10 cellular contexts compared by ENCODE assay signal in the genomic region with DNA sequence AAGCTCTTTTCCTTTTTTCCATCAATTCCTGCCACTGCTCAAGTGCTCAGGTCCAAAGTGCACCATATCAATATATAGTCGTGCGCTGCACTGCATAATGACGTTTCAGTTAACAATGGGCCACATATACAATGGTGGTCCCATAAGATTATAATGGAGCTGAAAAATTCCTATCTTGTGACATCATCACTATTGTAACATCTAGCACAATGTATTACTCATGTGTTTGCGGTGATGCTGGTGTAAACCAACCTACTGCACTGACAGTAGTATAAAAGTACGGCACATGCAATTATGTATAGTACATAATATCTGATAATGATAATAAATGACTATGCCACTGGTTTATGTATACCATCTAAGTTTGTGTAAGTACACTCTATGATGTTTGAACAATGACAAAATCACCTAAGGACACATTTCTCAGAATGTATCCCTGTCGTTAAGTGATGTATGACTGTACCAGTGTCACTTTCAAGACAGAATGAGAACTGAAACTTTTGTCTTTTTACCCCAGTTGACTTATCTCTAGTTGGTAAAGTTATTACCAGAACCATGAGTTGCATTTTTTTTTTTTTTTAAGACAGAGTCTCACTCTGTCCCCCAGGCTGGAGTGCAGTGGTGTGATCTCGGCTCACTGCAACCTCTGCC. TPM values are rescaled to one million over a fixed set of nuclear protein-coding genes. Genes with fewer than 3 reads are reported as not detected.
A peak's percentile ranks its signal among the peaks of the same experiment; 100 is the strongest.
DNase-seq lines count a peak whose midpoint lies in the region; ATAC-seq, FAIRE-seq and TF ChIP-seq lines count a peak whose summit lies in the region.
"Had no signal": no experiment of that assay in that cellular context is flagged by ENCODE, and none has a peak within 500 bp of the region (broad histone marks: within the 10 kb centered on the region; RNA-seq: fewer than 3 reads in every experiment).

No MANE protein-coding gene starts in this region.

- no peak overlapping the region for H2BK120ac ChIP-seq in neuronal stem cell (ENCODE audit: low read depth, low read length)

- H3K27me3 ChIP-seq in neuronal stem cell (ENCODE audit: control insufficient read depth in 3 of 3, insufficient read depth in 3 of 3, low read depth in 1 of 3, low read length in 3 of 3) (peaks cover 0 to 3% (median 0%) of the 10 kb centered on the region in 3 experiments), small intestine (ENCODE audit: control insufficient read depth in 2 of 2, insufficient read depth in 2 of 2, low read length in 2 of 2) (no peaks in the 10 kb centered on the region)

- no peak overlapping the region for H4K91ac ChIP-seq in neuronal stem cell (ENCODE audit: low read depth, low read length, poor library complexity)

- H3K4me1 Mint-ChIP-seq in activated CD8-positive, alpha-beta memory T cell treated with anti-CD3 and anti-CD28 coated beads, Interleukin-2, amount 10 ng/mL, durations not matched to agents 7 days and 5 days, result peaks cover 10% of the 10 kb centered on the region
- H3K4me1 Mint-ChIP-seq in HFFc6 (ENCODE audit: low read depth), result 0 out of 2 replicates have a peak, but pooled peaks cover 6% of the 10 kb centered on the region
- H3K4me1 Mint-ChIP-seq: naive B cell had no signal

- no peak overlapping the region for H3K4me3 ChIP-seq in neuronal stem cell (ENCODE audit: low read length in 2 of 2)
- no peak overlapping the region for H3K4me3 ChIP-seq in small intestine (ENCODE audit: low read depth in 1 of 2, low read length in 2 of 2)

- H2BK15ac ChIP-seq in neuronal stem cell (ENCODE audit: low read length), result no peak overlapping the region

- peaks cover 7% of the 10 kb centered on the region for H3K27me3 Mint-ChIP-seq in activated CD8-positive, alpha-beta memory T cell treated with anti-CD3 and anti-CD28 coated beads, Interleukin-2, amount 10 ng/mL, durations not matched to agents 7 days and 5 days
- no peaks in the 10 kb centered on the region; the same call in 1 of the 2 replicates for H3K27me3 Mint-ChIP-seq in HFFc6 (ENCODE audit: insufficient read depth)

- no CpG with 5 or more reads among the region's 7 CpGs for WGBS in neuronal stem cell (ENCODE audit: extremely low coverage in 2 of 2, insufficient read length in 2 of 2, insufficient replicate concordance in 1 of 2), 2 donors
- WGBS in small intestine, 3 donors, result 64 to 75% (median 69%) methylated on average over 7 of the region's 7 CpGs

- H3K36me3 ChIP-seq in neuronal stem cell (replicated peaks in 1 of 2; ENCODE audit: control insufficient read depth in 2 of 2, insufficient read depth in 2 of 2, low read length in 2 of 2), result no peaks in the 10 kb centered on the region
- no peaks in the 10 kb centered on the region for H3K36me3 ChIP-seq in small intestine (ENCODE audit: control insufficient read depth in 2 of 2, insufficient read depth in 2 of 2, low read length in 2 of 2)

- H3K23ac ChIP-seq in neuronal stem cell (ENCODE audit: low read depth, low read length, poor library complexity), result no peak overlapping the region

- no peak overlapping the region for H3K14ac ChIP-seq in neuronal stem cell (ENCODE audit: low read length)

- no peak for TF ChIP-seq CTCF in HFFc6 (IDR thresholded peaks at IDR 0.05)

- H2BK12ac ChIP-seq in neuronal stem cell (ENCODE audit: low read length), result no peak overlapping the region

- H2BK5ac ChIP-seq in neuronal stem cell (ENCODE audit: low read length), result no peak overlapping the region

- CTCF ChIA-PET in activated CD8-positive, alpha-beta memory T cell treated with anti-CD3 and anti-CD28 coated beads, Interleukin-2, amount 10 ng/mL, durations not matched to agents 7 days and 5 days (lab: Charles Lee), result no interaction called here

- H3K9me3 Mint-ChIP-seq in activated CD8-positive, alpha-beta memory T cell treated with anti-CD3 and anti-CD28 coated beads, Interleukin-2, amount 10 ng/mL, durations not matched to agents 7 days and 5 days (ENCODE audit: low read depth), result no peaks in the 10 kb centered on the region
- H3K9me3 Mint-ChIP-seq in HFFc6, result no peaks in the 10 kb centered on the region
- H3K9me3 Mint-ChIP-seq: naive B cell had no signal

- H3K18ac ChIP-seq in neuronal stem cell (ENCODE audit: low read length), result no peak overlapping the region

- no peak for DNase-seq in activated CD8-positive, alpha-beta memory T cell treated with anti-CD3 and anti-CD28 coated beads, Interleukin-2, amount 10 ng/mL, durations not matched to agents 7 days and 5 days
- DNase-seq in activated CD8-positive, alpha-beta memory T cell treated with anti-CD3 and anti-CD28 coated beads, Interleukin-2, amount 50 U/mL, for 4 hours, result no peak
- DNase-seq in HFFc6 (peak; percentile 21), HT1080 (ENCODE audit: low read depth) (peak; percentile 65), renal cortical epithelial cell (ENCODE audit: low read depth) (peak; percentile 4), neuronal stem cell (ENCODE audit: low spot score) (no peak), small intestine (no peak), NCI-H1694 (lab: John Stamatoyannopoulos, UW) (no peak)
- DNase-seq: naive B cell had no signal

- no peak overlapping the region for H3K4me3 Mint-ChIP-seq in activated CD8-positive, alpha-beta memory T cell treated with anti-CD3 and anti-CD28 coated beads, Interleukin-2, amount 10 ng/mL, durations not matched to agents 7 days and 5 days
- no peak overlapping the region for H3K4me3 Mint-ChIP-seq in HFFc6
- H3K4me3 Mint-ChIP-seq: naive B cell had no signal

- H2AFZ ChIP-seq in neuronal stem cell (ENCODE audit: low read length), result no peak overlapping the region

- H4K8ac ChIP-seq in neuronal stem cell (ENCODE audit: low read depth, low read length), result no peak overlapping the region

- no peak overlapping the region for H3K9ac ChIP-seq in neuronal stem cell (ENCODE audit: low read depth, low read length, poor library complexity)

- H3K9me3 ChIP-seq in neuronal stem cell (replicated peaks in 1 of 2; ENCODE audit: control insufficient read depth in 2 of 2, insufficient read depth in 1 of 2, low read depth in 1 of 2, low read length in 2 of 2) (peaks cover 0 to 1% of the 10 kb centered on the region in 2 donors), small intestine (ENCODE audit: control insufficient read depth, low read depth) (no peaks in the 10 kb centered on the region)

- H3K79me1 ChIP-seq in neuronal stem cell (ENCODE audit: low read depth, low read length), result no peaks in the 10 kb centered on the region

- no peaks in the 10 kb centered on the region for H3K36me3 Mint-ChIP-seq in activated CD8-positive, alpha-beta memory T cell treated with anti-CD3 and anti-CD28 coated beads, Interleukin-2, amount 10 ng/mL, durations not matched to agents 7 days and 5 days
- no peaks in the 10 kb centered on the region for H3K36me3 Mint-ChIP-seq in HFFc6 (ENCODE audit: low read depth)
- H3K36me3 Mint-ChIP-seq: naive B cell had no signal

- H3K27ac ChIP-seq in neuronal stem cell (replicated peaks; ENCODE audit: low read length) (no peak overlapping the region), small intestine (ENCODE audit: low read depth in 1 of 2, low read length in 1 of 2) (no peak overlapping the region)

- H3K4me1 ChIP-seq in neuronal stem cell (ENCODE audit: control insufficient read depth in 2 of 2, insufficient read depth in 1 of 2, low read depth in 1 of 2, low read length in 2 of 2), result no peaks in the 10 kb centered on the region
- no peaks in the 10 kb centered on the region for H3K4me1 ChIP-seq in small intestine (ENCODE audit: control insufficient read depth in 2 of 2, insufficient read depth in 1 of 2, low read depth in 1 of 2, low read length in 1 of 2)

- H3K4ac ChIP-seq in neuronal stem cell (ENCODE audit: low read length), result no peak overlapping the region

- ATAC-seq in activated CD8-positive, alpha-beta memory T cell treated with anti-CD3 and anti-CD28 coated beads, Interleukin-2, amount 10 ng/mL, durations not matched to agents 7 days and 5 days, result peak; percentile 66

- no peak for FAIRE-seq in small intestine (lab: Jason Lieb, UNC)

- no peak overlapping the region for H3K4me2 ChIP-seq in neuronal stem cell (ENCODE audit: insufficient read depth, low read length, poor library complexity, severe bottlenecking)

- no peak overlapping the region for H3K27ac Mint-ChIP-seq in activated CD8-positive, alpha-beta memory T cell treated with anti-CD3 and anti-CD28 coated beads, Interleukin-2, amount 10 ng/mL, durations not matched to agents 7 days and 5 days
- H3K27ac Mint-ChIP-seq in HFFc6, result no peak overlapping the region
- H3K27ac Mint-ChIP-seq: naive B cell had no signal

- no peak overlapping the region for H2AK5ac ChIP-seq in neuronal stem cell (ENCODE audit: low read depth, low read length)

RNA-seq across cellular contexts. Expression of a gene that starts 53.7 kb away (rescaled TPM):
- total RNA-seq in activated CD8-positive, alpha-beta memory T cell treated with anti-CD3 and anti-CD28 coated beads, Interleukin-2, amount 10 ng/mL, durations not matched to agents 7 days and 5 days, result not detected
- total RNA-seq in HFFc6 (2021; fragmentation: NEBNext Ultra II Directional; extraction: Animal tissue kit (Norgen Biotek cat#: 25700)), result not detected
- 0.02 TPM in 1 of 2 replicates, not detected in the other for total RNA-seq in HT1080 (2014; rRNA removed; shearing (Covaris generic))
- polyA plus RNA-seq in HT1080 (2015; cell fraction: cytosol; rRNA removed), result not detected in 2 replicates
- not detected in 2 replicates for polyA plus RNA-seq in HT1080 (2015; cell fraction: nucleus; rRNA removed)
- 0.05 TPM in 1 of 2 replicates, not detected in the other for total RNA-seq in renal cortical epithelial cell
- 0.07 TPM for polyA plus RNA-seq in neuronal stem cell (2013, experiment 1 of 2)
- polyA plus RNA-seq in neuronal stem cell (2013, experiment 2 of 2), result 0.06 TPM
- polyA plus RNA-seq in small intestine, result under 1 TPM in 1 of 3 donors, not detected in 2; 0.01 TPM
- polyA plus RNA-seq: AG04450 had no signal

Comparison
In these comparisons a context has a peak if more than half of its experiments do, and no peak if none do; other contexts are left out.
1. DNase-seq: peak in HFFc6 (single experiment), HT1080 (single experiment) and renal cortical epithelial cell (single experiment); none in activated CD8-positive, alpha-beta memory T cell treated with anti-CD3 and anti-CD28 coated beads, Interleukin-2, amount 10 ng/mL, durations not matched to agents 7 days and 5 days (single experiment), activated CD8-positive, alpha-beta memory T cell treated with anti-CD3 and anti-CD28 coated beads, Interleukin-2, amount 50 U/mL, for 4 hours (single experiment), neuronal stem cell (single experiment), small intestine (single experiment) and NCI-H1694 (single experiment).